18 cellular contexts compared by ENCODE assay signal in the genomic region with DNA sequence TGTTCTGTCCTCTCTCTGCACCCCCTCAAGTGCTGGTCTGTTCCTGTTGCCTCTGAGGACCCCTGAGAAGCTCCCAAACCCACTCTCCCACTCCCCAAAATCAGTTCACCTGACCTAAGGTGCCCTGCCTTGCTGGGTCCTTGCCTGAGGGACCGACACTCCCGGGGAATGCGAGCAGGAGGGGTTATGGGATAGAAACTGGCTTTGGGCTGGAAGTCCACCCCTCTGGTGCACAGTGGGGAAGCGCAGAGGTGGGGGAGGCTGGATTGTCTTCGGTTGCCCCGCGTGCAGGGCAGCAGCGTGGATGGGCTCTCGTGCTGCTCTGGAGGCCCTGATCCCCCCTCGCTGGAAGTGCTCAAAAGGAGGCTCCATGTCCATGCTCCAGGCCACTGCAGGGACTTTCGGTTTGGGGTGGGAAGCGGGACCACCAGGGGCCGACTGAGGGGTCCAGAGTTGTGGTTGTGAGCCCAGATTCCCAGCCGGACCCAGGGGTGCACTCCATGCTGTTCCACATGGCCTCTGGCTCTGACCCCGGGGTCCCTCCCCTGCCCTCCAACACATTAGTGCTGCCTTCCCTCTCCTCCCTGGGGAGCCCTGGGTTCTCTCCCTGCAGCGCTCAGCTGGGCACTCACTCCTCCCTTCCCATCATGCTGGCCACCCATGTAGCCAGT. TPM values are rescaled to one million over a fixed set of nuclear protein-coding genes. Genes with fewer than 3 reads are reported as not detected.
"Had no signal": no experiment of that assay in that cellular context is flagged by ENCODE, and none has a peak within 500 bp of the region (broad histone marks: within the 10 kb centered on the region; RNA-seq: fewer than 3 reads in every experiment).

No MANE protein-coding gene starts in this region.

- DNase-seq: activated CD4-positive, alpha-beta T cell treated with anti-CD3 and anti-CD28 coated beads, Interleukin-2, amount 10 ng/mL, durations not matched to agents 24 days and 14 days; activated CD8-positive, alpha-beta memory T cell treated with anti-CD3 and anti-CD28 coated beads for 24 hours; activated naive CD4-positive, alpha-beta T cell treated with Interleukin-2 at 50 U/mL for 16 hours; anterior cingulate cortex; cerebellar nuclear complex; effector memory CD8-positive, alpha-beta T cell; gastrocnemius medialis; immature natural killer cell; left cardiac atrium; naive thymus-derived CD8-positive, alpha-beta T cell; stomach had no signal

- H3K27ac ChIP-seq: gastrocnemius medialis, heart left ventricle, thoracic aorta had no signal

- H3K4me1 ChIP-seq: gastrocnemius medialis had no signal

- ATAC-seq: effector memory CD8-positive, alpha-beta T cell; gastrocnemius medialis; heart left ventricle; left cardiac atrium; naive thymus-derived CD8-positive, alpha-beta T cell; right cardiac atrium; WTC11 had no signal

- H3K27ac Mint-ChIP-seq: activated CD4-positive, alpha-beta T cell treated with anti-CD3 and anti-CD28 coated beads, Interleukin-2, amount 10 ng/mL, durations not matched to agents 24 days and 14 days; activated T-helper 1 cell treated with anti-CD3 and anti-CD28 coated beads, Interleukin-12 subunit alpha, Interleukin-12 subunit beta, Interleukin-2, Interleukin-4 antibody, amounts not matched to agents 30 ng/mL and 10 ng/mL and 1 ng/mL, durations not matched to agents 14 hours and 24 hours and 36 hours; dendritic cell treated with granulocyte-macrophage colony-stimulating factor and Interleukin-4, amounts not matched to agents 40 ng/mL and 50 ng/mL, for 4 days; effector memory CD8-positive, alpha-beta T cell; immature natural killer cell; naive thymus-derived CD8-positive, alpha-beta T cell; progenitor cell of endocrine pancreas had no signal

- H3K4me1 Mint-ChIP-seq: activated CD4-positive, alpha-beta T cell treated with anti-CD3 and anti-CD28 coated beads, Interleukin-2, amount 10 ng/mL, durations not matched to agents 24 days and 14 days; immature natural killer cell; naive thymus-derived CD8-positive, alpha-beta T cell had no signal

- H3K36me3 Mint-ChIP-seq: immature natural killer cell; naive thymus-derived CD8-positive, alpha-beta T cell; WTC11 had no signal

- H3K4me3 ChIP-seq: gastrocnemius medialis, heart left ventricle, stomach, thoracic aorta had no signal

- H3K9me3 Mint-ChIP-seq: activated CD4-positive, alpha-beta T cell treated with anti-CD3 and anti-CD28 coated beads, Interleukin-2, amount 10 ng/mL, durations not matched to agents 24 days and 14 days; activated T-helper 1 cell treated with anti-CD3 and anti-CD28 coated beads, Interleukin-12 subunit alpha, Interleukin-12 subunit beta, Interleukin-2, Interleukin-4 antibody, amounts not matched to agents 30 ng/mL and 10 ng/mL and 1 ng/mL, durations not matched to agents 14 hours and 24 hours and 36 hours; dendritic cell treated with granulocyte-macrophage colony-stimulating factor and Interleukin-4, amounts not matched to agents 40 ng/mL and 50 ng/mL, for 4 days; effector memory CD8-positive, alpha-beta T cell; immature natural killer cell; naive thymus-derived CD8-positive, alpha-beta T cell had no signal

- H3K36me3 ChIP-seq: gastrocnemius medialis, heart left ventricle, stomach, thoracic aorta had no signal

- H3K9me3 ChIP-seq: gastrocnemius medialis, heart left ventricle, stomach, thoracic aorta had no signal

- H3K4me3 Mint-ChIP-seq: activated CD4-positive, alpha-beta T cell treated with anti-CD3 and anti-CD28 coated beads, Interleukin-2, amount 10 ng/mL, durations not matched to agents 24 days and 14 days; activated T-helper 1 cell treated with anti-CD3 and anti-CD28 coated beads, Interleukin-12 subunit alpha, Interleukin-12 subunit beta, Interleukin-2, Interleukin-4 antibody, amounts not matched to agents 30 ng/mL and 10 ng/mL and 1 ng/mL, durations not matched to agents 14 hours and 24 hours and 36 hours; dendritic cell treated with granulocyte-macrophage colony-stimulating factor and Interleukin-4, amounts not matched to agents 40 ng/mL and 50 ng/mL, for 4 days; effector memory CD8-positive, alpha-beta T cell; immature natural killer cell; naive thymus-derived CD8-positive, alpha-beta T cell; WTC11 had no signal

RNA-seq across cellular contexts. Expression of a gene that starts 7.6 kb away (rescaled TPM):
- total RNA-seq: activated CD4-positive, alpha-beta T cell treated with anti-CD3 and anti-CD28 coated beads, Interleukin-2, amount 10 ng/mL, durations not matched to agents 24 days and 14 days; activated T-helper 1 cell treated with anti-CD3 and anti-CD28 coated beads, Interleukin-12 subunit alpha, Interleukin-12 subunit beta, Interleukin-2, Interleukin-4 antibody, amounts not matched to agents 30 ng/mL and 10 ng/mL and 1 ng/mL, durations not matched to agents 14 hours and 24 hours and 36 hours; naive thymus-derived CD8-positive, alpha-beta T cell had no signal
- polyA plus RNA-seq: naive thymus-derived CD8-positive, alpha-beta T cell had no signal
